ENCODE assay signal across 9 cellular contexts in the genomic region with DNA sequence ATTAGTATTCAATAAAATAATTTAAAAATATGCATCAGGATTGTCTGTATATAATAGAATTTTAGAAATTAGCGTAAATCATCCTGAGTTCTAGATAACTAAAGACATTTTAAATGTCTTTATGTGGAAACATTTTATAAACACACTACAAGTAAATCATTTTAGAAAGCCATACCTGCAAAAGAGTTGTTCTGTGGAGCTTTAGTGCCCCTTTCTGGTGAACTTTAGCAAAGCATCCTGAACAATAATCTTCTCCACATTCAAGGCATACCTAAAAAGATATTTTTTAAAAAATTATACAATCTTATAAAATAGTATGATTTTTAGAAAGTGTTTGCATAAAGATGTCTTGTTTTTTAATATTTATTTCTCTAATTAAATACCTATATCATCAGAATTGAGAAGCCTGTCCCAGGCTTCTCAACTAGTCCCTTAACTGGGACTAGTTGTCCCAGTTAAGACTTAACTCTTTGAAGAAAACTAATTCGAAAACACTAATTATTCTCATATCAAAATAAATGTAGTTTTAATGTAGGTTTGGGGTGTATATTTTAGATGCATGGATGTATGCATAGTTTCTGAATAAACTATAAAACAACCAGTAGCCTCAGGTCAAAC. TPM values are rescaled to one million over a fixed set of nuclear protein-coding genes. Genes with fewer than 3 reads are reported as not detected.
DNase-seq lines count a peak whose midpoint lies in the region; ATAC-seq and TF ChIP-seq lines count a peak whose summit lies in the region.
"Had no signal": no experiment of that assay in that cellular context is flagged by ENCODE, and none has a peak within 500 bp of the region (broad histone marks: within the 10 kb centered on the region; RNA-seq: fewer than 3 reads in every experiment).

No MANE protein-coding gene starts in this region.

- H3K4me1 Mint-ChIP-seq in neural crest cell = no peaks in the 10 kb centered on the region

- H3K36me3 Mint-ChIP-seq in neural crest cell (ENCODE audit: low read depth) = no peaks in the 10 kb centered on the region

- no peak overlapping the region for H3K27ac ChIP-seq in coronary artery

- H3K4me3 Mint-ChIP-seq in neural crest cell = no peak overlapping the region

- H3K27me3 Mint-ChIP-seq in neural crest cell (ENCODE audit: low read depth) = no peaks in the 10 kb centered on the region

- peak; percentile 54 for TF ChIP-seq CTCF in astrocyte of the spinal cord (IDR thresholded peaks at IDR 0.05; ENCODE audit: low read depth, low read length)
- peak; percentile 94 for TF ChIP-seq CTCF in neural crest cell (conservative IDR thresholded peaks at IDR 0.05)
- no peak for TF ChIP-seq CTCF in coronary artery (IDR thresholded peaks at IDR 0.05)

- ATAC-seq in HG03571 (IDR thresholded peaks at IDR 0.05; ENCODE audit: unreplicated experiment) (no peak), HG03280 (IDR thresholded peaks at IDR 0.05; ENCODE audit: unreplicated experiment) (no peak)

- in situ Hi-C loops in astrocyte of the spinal cord (cut with HindIII; ENCODE audit: low sequenced_read_pairs) = no loop called here

- DNase-seq in DMS153 treated with DMSO at 0.1 percent for 48 hours (lab: John Stamatoyannopoulos, UW; ENCODE audit: unreplicated experiment) (peak; percentile 16), DMS153 (lab: John Stamatoyannopoulos, UW) (no peak), NAMALWA (ENCODE audit: low spot score) (peak; percentile 56), astrocyte of the spinal cord (ENCODE audit: low read depth, low spot score) (peak; percentile 43), neural crest cell (ENCODE audit: low read depth, low spot score) (peak; percentile 9), coronary artery (ENCODE audit: low spot score) (no peak)

- H3K9me3 Mint-ChIP-seq in neural crest cell = no peaks in the 10 kb centered on the region

- H3K4me3 ChIP-seq in astrocyte of the spinal cord (ENCODE audit: low read depth, low read length) (no peak overlapping the region), coronary artery (no peak overlapping the region)

- H3K27ac Mint-ChIP-seq in neural crest cell (ENCODE audit: unreplicated experiment) = no peak overlapping the region

RNA-seq across cellular contexts. Expression of a gene that starts 29.7 kb away (rescaled TPM):
- total RNA-seq in neural crest cell = 0.73 and 1.6 TPM in 2 replicates
- total RNA-seq: myocyte had no signal

Comparison
In these comparisons a context has a peak if more than half of its experiments do, and no peak if none do; other contexts are left out.
1. DNase-seq: peak in DMS153 treated with DMSO at 0.1 percent for 48 hours (single experiment), NAMALWA (single experiment), astrocyte of the spinal cord (single experiment) and neural crest cell (single experiment); none in DMS153 (single experiment) and coronary artery (single experiment).